In the genomic region with DNA sequence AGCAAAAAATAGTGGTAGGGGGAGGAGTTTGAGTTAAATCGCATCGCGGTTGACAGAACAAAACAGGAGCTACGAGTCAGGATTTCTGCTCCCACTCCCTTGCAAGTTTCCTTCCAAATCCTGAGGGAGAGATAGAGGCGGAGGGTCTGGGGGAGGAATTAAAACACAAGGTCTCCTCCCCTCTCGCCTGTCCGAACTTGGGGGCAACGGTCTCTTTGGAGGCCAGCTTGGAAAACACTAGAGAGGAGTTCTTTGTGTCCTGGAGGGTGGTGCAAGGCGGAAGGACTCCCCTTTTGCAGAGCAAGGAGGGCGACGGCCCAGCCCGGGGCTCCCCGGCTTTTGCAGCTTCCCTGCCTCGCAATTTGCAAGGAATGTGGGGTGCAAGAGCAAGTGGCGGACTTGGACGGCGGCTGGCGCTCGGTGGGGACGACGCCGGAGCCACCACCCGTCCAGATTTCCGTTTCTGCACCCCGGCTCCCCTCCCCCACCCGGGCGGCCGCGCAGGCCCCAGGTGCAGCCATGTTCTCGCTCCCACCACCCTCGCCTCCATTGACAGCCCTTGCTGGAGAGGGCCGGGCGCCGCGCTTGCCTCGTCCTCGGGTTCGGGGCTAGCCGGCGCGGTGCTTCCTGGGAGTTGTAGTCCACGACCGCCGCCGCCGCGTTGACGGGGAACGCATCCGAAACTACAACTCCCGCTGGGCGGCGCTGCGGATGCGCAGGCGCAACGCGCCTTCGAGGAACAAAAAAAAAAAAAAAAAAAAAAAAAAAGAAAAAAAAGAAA, we compare ENCODE assay signal across 7 cellular contexts.
DNase-seq lines count a peak whose midpoint lies in the region; ATAC-seq and TF ChIP-seq lines count a peak whose summit lies in the region.

No MANE protein-coding gene starts in this region.

- TF ChIP-seq CTCF in astrocyte of the spinal cord (IDR thresholded peaks at IDR 0.05; ENCODE audit: low read depth, low read length) (no peak), retinal pigment epithelial cell (conservative IDR thresholded peaks at IDR 0.05; ENCODE audit: low read depth, low read length) (peak; percentile 28)

- in situ Hi-C loops in astrocyte of the spinal cord (cut with HindIII; ENCODE audit: low sequenced_read_pairs) = no loop called here

- DNase-seq in NCI-H2029 treated with DMSO at 0.1 percent for 48 hours (lab: John Stamatoyannopoulos, UW) (peak; percentile 53), T1000 (lab: John Stamatoyannopoulos, UW) (peak; percentile 88), astrocyte of the spinal cord (ENCODE audit: low read depth, low spot score) (peak; percentile 98), hippocampal formation (lab: John Stamatoyannopoulos, UW) (peak; percentile 92 to 95), retinal pigment epithelial cell (ENCODE audit: low read depth) (peak; percentile 76)

- ATAC-seq in GM18511 (IDR thresholded peaks at IDR 0.05; ENCODE audit: unreplicated experiment) = peak; percentile 73
- ATAC-seq in HG02981 (IDR thresholded peaks at IDR 0.05; ENCODE audit: unreplicated experiment) = peak; percentile 58

- H3K4me3 ChIP-seq in astrocyte of the spinal cord (ENCODE audit: low read depth, low read length) (peak overlapping the region; percentile 66), retinal pigment epithelial cell (ENCODE audit: low read length) (peak overlapping the region; percentile 76)

Comparison
In these comparisons a context has a peak if more than half of its experiments do, and no peak if none do; other contexts are left out.
1. Peak in every context shown above with its lines: DNase-seq, ATAC-seq and H3K4me3 ChIP-seq.